Comparison of ENCODE assay signal across 25 cellular contexts in genomic region chr10:54441286-54441685, GRCh38.
DNase-seq lines count a peak whose midpoint lies in the region; TF ChIP-seq lines count a peak whose summit lies in the region.
"Had no signal": no experiment of that assay in that cellular context is flagged by ENCODE, and none has a peak within 500 bp of the region (broad histone marks: within the 10 kb centered on the region; RNA-seq: fewer than 3 reads in every experiment).

No MANE protein-coding gene starts in this region.

- CTCF ChIA-PET in activated CD4-positive, alpha-beta T cell treated with anti-CD3 and anti-CD28 coated beads, Interleukin-2, amount 10 ng/mL, durations not matched to agents 7 days and 5 days (lab: Charles Lee) = no interaction called here

- peaks cover 9% of the 10 kb centered on the region for H3K4me1 Mint-ChIP-seq in nephron
- no peaks in the 10 kb centered on the region for H3K4me1 Mint-ChIP-seq in activated CD4-positive, alpha-beta T cell treated with anti-CD3 and anti-CD28 coated beads, Interleukin-2, amount 10 ng/mL, durations not matched to agents 7 days and 5 days
- H3K4me1 Mint-ChIP-seq: CD14-positive monocyte had no signal

- no peaks in the 10 kb centered on the region for H3K27me3 Mint-ChIP-seq in nephron (ENCODE audit: low read depth)
- H3K27me3 Mint-ChIP-seq in activated CD4-positive, alpha-beta T cell treated with anti-CD3 and anti-CD28 coated beads, Interleukin-2, amount 10 ng/mL, durations not matched to agents 7 days and 5 days = no peaks in the 10 kb centered on the region

- H3K4me3 Mint-ChIP-seq in nephron = peak overlapping the region in 1 of 3 experiments; percentile 48
- H3K4me3 Mint-ChIP-seq in activated CD4-positive, alpha-beta T cell treated with anti-CD3 and anti-CD28 coated beads, Interleukin-2, amount 10 ng/mL, durations not matched to agents 7 days and 5 days = no peak overlapping the region
- H3K4me3 Mint-ChIP-seq: CD14-positive monocyte, neural progenitor cell had no signal

- no peaks in the 10 kb centered on the region for H3K9me3 Mint-ChIP-seq in nephron
- peaks cover 3% of the 10 kb centered on the region for H3K9me3 Mint-ChIP-seq in activated CD4-positive, alpha-beta T cell treated with anti-CD3 and anti-CD28 coated beads, Interleukin-2, amount 10 ng/mL, durations not matched to agents 7 days and 5 days
- H3K9me3 Mint-ChIP-seq: CD14-positive monocyte, neural progenitor cell had no signal

- H3K36me3 Mint-ChIP-seq in nephron (ENCODE audit: low read depth) = no peaks in the 10 kb centered on the region
- H3K36me3 Mint-ChIP-seq in activated CD4-positive, alpha-beta T cell treated with anti-CD3 and anti-CD28 coated beads, Interleukin-2, amount 10 ng/mL, durations not matched to agents 7 days and 5 days (ENCODE audit: low read depth) = no peaks in the 10 kb centered on the region
- H3K36me3 Mint-ChIP-seq: activated naive CD4-positive, alpha-beta T cell treated with anti-CD3 and anti-CD28 coated beads, Interleukin-2, amount 50 U/mL, for 72 hours; CD14-positive monocyte; neural progenitor cell had no signal

- DNase-seq in DMS53 (lab: John Stamatoyannopoulos, UW) (peak; percentile 6), DMS53 treated with DMSO at 0.1 percent for 48 hours (lab: John Stamatoyannopoulos, UW; ENCODE audit: unreplicated experiment) (no peak), iris pigment epithelial cell (ENCODE audit: low read depth) (peak; percentile 0), NCI-H2227 treated with DMSO at 0.1 percent for 48 hours (lab: John Stamatoyannopoulos, UW) (no peak), CD1c-positive myeloid dendritic cell (ENCODE audit: extremely low spot score) (no peak)
- no peak for DNase-seq in activated CD4-positive, alpha-beta T cell treated with anti-CD3 and anti-CD28 coated beads, Interleukin-2, amount 10 ng/mL, durations not matched to agents 7 days and 5 days
- DNase-seq in stimulated activated CD4-positive, alpha-beta T cell treated with anti-CD3 and anti-CD28 coated beads, Interleukin-2, amount 100 ng/mL, for 24 hours = no peak
- DNase-seq: activated CD4-positive, alpha-beta T cell treated with anti-CD3 and anti-CD28 coated beads for 4 hours; colonic mucosa; effector CD8-positive, alpha-beta T cell; EL; erythroblast; glutamatergic neuron; GOT3; mammary epithelial cell; NCI-H146; NCI-H446 treated with DMSO at 0.1 percent for 48 hours; NCI-H82; stimulated activated CD4-positive, alpha-beta T cell treated with anti-CD3 and anti-CD28 coated beads, Interleukin-4, amount 100 ng/mL, for 4 hours; SW 1271; transverse colon had no signal

- TF ChIP-seq CTCF in nephron (IDR thresholded peaks at IDR 0.05; ENCODE audit: unreplicated experiment in 3 of 3) = no peak

- POLR2A ChIA-PET in activated CD4-positive, alpha-beta T cell treated with anti-CD3 and anti-CD28 coated beads, Interleukin-2, amount 10 ng/mL, durations not matched to agents 7 days and 5 days (lab: Charles Lee) = no interaction called here

- H3K27ac Mint-ChIP-seq in nephron = peak overlapping the region; percentile 58 to 96 (median 85)
- no peak overlapping the region for H3K27ac Mint-ChIP-seq in activated CD4-positive, alpha-beta T cell treated with anti-CD3 and anti-CD28 coated beads, Interleukin-2, amount 10 ng/mL, durations not matched to agents 7 days and 5 days
- H3K27ac Mint-ChIP-seq: activated naive CD4-positive, alpha-beta T cell treated with anti-CD3 and anti-CD28 coated beads, Interleukin-2, amount 50 U/mL, for 72 hours; CD14-positive monocyte; neural progenitor cell had no signal

Comparison
In these comparisons a context has a peak if more than half of its experiments do, and no peak if none do; other contexts are left out.
1. DNase-seq: peak in DMS53 (single experiment) and iris pigment epithelial cell (single experiment); none in DMS53 treated with DMSO at 0.1 percent for 48 hours (single experiment), activated CD4-positive, alpha-beta T cell treated with anti-CD3 and anti-CD28 coated beads, Interleukin-2, amount 10 ng/mL, durations not matched to agents 7 days and 5 days (single experiment), stimulated activated CD4-positive, alpha-beta T cell treated with anti-CD3 and anti-CD28 coated beads, Interleukin-2, amount 100 ng/mL, for 24 hours (0 of 2), NCI-H2227 treated with DMSO at 0.1 percent for 48 hours (single experiment) and CD1c-positive myeloid dendritic cell (single experiment).